ENCODE assay signal across 12 cellular contexts in the genomic region with DNA sequence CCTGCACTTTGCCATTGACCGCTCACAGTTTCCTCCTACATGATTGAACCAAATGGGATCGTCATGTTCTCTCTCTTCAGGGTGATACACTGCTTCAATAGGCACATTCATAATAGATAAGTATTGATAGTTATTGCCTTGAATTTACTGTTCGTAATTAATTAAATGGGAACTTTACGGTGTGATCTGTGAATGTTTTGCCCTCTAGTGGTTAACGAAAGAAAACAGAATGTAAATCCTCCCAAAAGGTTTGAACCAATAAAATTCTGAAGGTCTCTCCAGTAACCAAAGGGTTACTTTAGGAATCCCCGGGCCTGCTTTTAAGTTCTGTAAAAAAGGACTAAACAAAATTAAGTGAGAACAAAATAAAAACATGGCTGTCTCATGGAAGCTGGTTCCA.
DNase-seq lines count a peak whose midpoint lies in the region; ATAC-seq and TF ChIP-seq lines count a peak whose summit lies in the region.
"Had no signal": no experiment of that assay in that cellular context is flagged by ENCODE, and none has a peak within 500 bp of the region (broad histone marks: within the 10 kb centered on the region; RNA-seq: fewer than 3 reads in every experiment).

No MANE protein-coding gene starts in this region.

- DNase-seq in astrocyte of the spinal cord (ENCODE audit: low read depth, low spot score) (peak; percentile 3), right lobe of liver (no peak), uterus (no peak), HuH-7 (ENCODE audit: low spot score) (no peak)
- DNase-seq: activated effector memory CD4-positive, alpha-beta T cell treated with anti-CD3 and anti-CD28 coated beads, Interleukin-2, amount 50 U/mL, for 16 hours; MG63 had no signal

- H3K4me3 ChIP-seq in DOHH2 (ENCODE audit: low read length) (no peak overlapping the region), astrocyte of the spinal cord (ENCODE audit: low read depth, low read length) (no peak overlapping the region), right lobe of liver (no peak overlapping the region), uterus (no peak overlapping the region)
- H3K4me3 ChIP-seq: lung, MG63 had no signal

- no peaks in the 10 kb centered on the region for H3K4me1 ChIP-seq in DOHH2 (ENCODE audit: control insufficient read depth, low read length)
- H3K4me1 ChIP-seq in right lobe of liver: no peaks in the 10 kb centered on the region
- H3K4me1 ChIP-seq in uterus: no peaks in the 10 kb centered on the region

- H3K79me2 ChIP-seq in DOHH2 (ENCODE audit: control insufficient read depth, low read length): no peaks in the 10 kb centered on the region

- no peak for TF ChIP-seq EP300 in Ishikawa (IDR thresholded peaks at IDR 0.05; ENCODE audit: borderline replicate concordance)

- H3K36me3 ChIP-seq in DOHH2 (ENCODE audit: control insufficient read depth, low read length) (no peaks in the 10 kb centered on the region), right lobe of liver (no peaks in the 10 kb centered on the region), uterus (no peaks in the 10 kb centered on the region)
- H3K36me3 ChIP-seq: MG63 had no signal

- H3K9me3 ChIP-seq in DOHH2 (ENCODE audit: control insufficient read depth, insufficient read depth, low read length): no peaks in the 10 kb centered on the region
- H3K9me3 ChIP-seq in right lobe of liver: no peaks in the 10 kb centered on the region
- no peaks in the 10 kb centered on the region for H3K9me3 ChIP-seq in uterus
- H3K9me3 ChIP-seq: MG63 had no signal

- intact Hi-C loops in right lobe of liver (cut with DNase I) (no loop called here), uterus (cut with DNase I; ENCODE audit: low total_unique reads) (no loop called here)

- no peak overlapping the region for H3K4me2 ChIP-seq in DOHH2 (ENCODE audit: low read length)

- peak; percentile 53 for TF ChIP-seq CTCF in DOHH2 (IDR thresholded peaks at IDR 0.05; ENCODE audit: low read depth, low read length, poor library complexity, severe bottlenecking)
- peak; percentile 45 for TF ChIP-seq CTCF in astrocyte of the spinal cord (IDR thresholded peaks at IDR 0.05; ENCODE audit: low read depth, low read length)
- TF ChIP-seq CTCF in right lobe of liver (IDR thresholded peaks at IDR 0.05): peak; percentile 22 to 47 (median 38)
- no peak for TF ChIP-seq CTCF in uterus (IDR thresholded peaks at IDR 0.05)

- H3F3A ChIP-seq in DOHH2 (ENCODE audit: control insufficient read depth, insufficient read depth): no peaks in the 10 kb centered on the region

- no peaks in the 10 kb centered on the region for H4K20me1 ChIP-seq in DOHH2 (ENCODE audit: control insufficient read depth, insufficient read depth, low read depth, low read length)

- in situ Hi-C loops in astrocyte of the spinal cord (cut with HindIII; ENCODE audit: low sequenced_read_pairs): no loop called here

- TF ChIP-seq POLR2A in right lobe of liver (IDR thresholded peaks at IDR 0.05) (no peak), uterus (IDR thresholded peaks at IDR 0.05) (no peak)

- TF ChIP-seq RAD21 in Ishikawa (IDR thresholded peaks at IDR 0.05; ENCODE audit: low read depth): peak; percentile 41

- ATAC-seq in right lobe of liver: no peak
- no peak for ATAC-seq in GM21515 (IDR thresholded peaks at IDR 0.05; ENCODE audit: unreplicated experiment)
- ATAC-seq in GM21423 (IDR thresholded peaks at IDR 0.05; ENCODE audit: unreplicated experiment): no peak

- 57% methylated on average over 6 of the region's 6 CpGs for WGBS in right lobe of liver (ENCODE audit: insufficient coverage, low coverage, low lambda C conversion rate, missing lambda C conversion rate)

- H3K27ac ChIP-seq in DOHH2 (ENCODE audit: low read depth, low read length) (no peak overlapping the region), right lobe of liver (no peak overlapping the region), uterus (no peak overlapping the region)
- H3K27ac ChIP-seq: VCaP had no signal

- H3K27me3 ChIP-seq in DOHH2 (ENCODE audit: control insufficient read depth, low read length) (no peaks in the 10 kb centered on the region), right lobe of liver (no peaks in the 10 kb centered on the region), uterus (no peaks in the 10 kb centered on the region)
- H3K27me3 ChIP-seq: MG63 had no signal

- no peaks in the 10 kb centered on the region for H3K9me2 ChIP-seq in DOHH2 (replicated peaks; ENCODE audit: control insufficient read depth, low read length)

TF ChIP-seq in Ishikawa, 13 proteins besides CTCF, POLR2A, EP300 and RAD21:
- no peak for TF ChIP-seq TCF12 (IDR thresholded peaks at IDR 0.05; ENCODE audit: low read depth)
- TF ChIP-seq TAF1 (IDR thresholded peaks at IDR 0.05; ENCODE audit: low read depth): no peak
- TF ChIP-seq, protein P1, sequence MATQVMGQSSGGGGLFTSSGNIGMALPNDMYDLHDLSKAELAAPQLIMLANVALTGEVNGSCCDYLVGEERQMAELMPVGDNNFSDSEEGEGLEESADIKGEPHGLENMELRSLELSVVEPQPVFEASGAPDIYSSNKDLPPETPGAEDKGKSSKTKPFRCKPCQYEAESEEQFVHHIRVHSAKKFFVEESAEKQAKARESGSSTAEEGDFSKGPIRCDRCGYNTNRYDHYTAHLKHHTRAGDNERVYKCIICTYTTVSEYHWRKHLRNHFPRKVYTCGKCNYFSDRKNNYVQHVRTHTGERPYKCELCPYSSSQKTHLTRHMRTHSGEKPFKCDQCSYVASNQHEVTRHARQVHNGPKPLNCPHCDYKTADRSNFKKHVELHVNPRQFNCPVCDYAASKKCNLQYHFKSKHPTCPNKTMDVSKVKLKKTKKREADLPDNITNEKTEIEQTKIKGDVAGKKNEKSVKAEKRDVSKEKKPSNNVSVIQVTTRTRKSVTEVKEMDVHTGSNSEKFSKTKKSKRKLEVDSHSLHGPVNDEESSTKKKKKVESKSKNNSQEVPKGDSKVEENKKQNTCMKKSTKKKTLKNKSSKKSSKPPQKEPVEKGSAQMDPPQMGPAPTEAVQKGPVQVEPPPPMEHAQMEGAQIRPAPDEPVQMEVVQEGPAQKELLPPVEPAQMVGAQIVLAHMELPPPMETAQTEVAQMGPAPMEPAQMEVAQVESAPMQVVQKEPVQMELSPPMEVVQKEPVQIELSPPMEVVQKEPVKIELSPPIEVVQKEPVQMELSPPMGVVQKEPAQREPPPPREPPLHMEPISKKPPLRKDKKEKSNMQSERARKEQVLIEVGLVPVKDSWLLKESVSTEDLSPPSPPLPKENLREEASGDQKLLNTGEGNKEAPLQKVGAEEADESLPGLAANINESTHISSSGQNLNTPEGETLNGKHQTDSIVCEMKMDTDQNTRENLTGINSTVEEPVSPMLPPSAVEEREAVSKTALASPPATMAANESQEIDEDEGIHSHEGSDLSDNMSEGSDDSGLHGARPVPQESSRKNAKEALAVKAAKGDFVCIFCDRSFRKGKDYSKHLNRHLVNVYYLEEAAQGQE (IDR thresholded peaks at IDR 0.05; ENCODE audit: low read depth): no peak
- TF ChIP-seq TEAD4 (IDR thresholded peaks at IDR 0.05): no peak
- TF ChIP-seq ZBTB7A (IDR thresholded peaks at IDR 0.05; ENCODE audit: low read depth): no peak
- TF ChIP-seq NFIC (IDR thresholded peaks at IDR 0.05): no peak
- no peak for TF ChIP-seq YY1 (IDR thresholded peaks at IDR 0.05; ENCODE audit: low read depth)
- TF ChIP-seq FOXM1 (IDR thresholded peaks at IDR 0.05; ENCODE audit: borderline replicate concordance, low read depth): no peak
- TF ChIP-seq CREB1 (IDR thresholded peaks at IDR 0.05; ENCODE audit: low read depth): no peak
- no peak for TF ChIP-seq EGR1 (IDR thresholded peaks at IDR 0.05)

Comparison
In these comparisons a context has a peak if more than half of its experiments do, and no peak if none do; other contexts are left out.
1. CTCF ChIP-seq: peak in DOHH2 (single experiment), astrocyte of the spinal cord (single experiment) and right lobe of liver (4 of 4); none in uterus (0 of 4).